In genomic region chr3:10319251-10319650, GRCh38 we compare ENCODE assay signal across 11 cellular contexts. TPM values are rescaled to one million over a fixed set of nuclear protein-coding genes. Genes with fewer than 3 reads are reported as not detected.
DNase-seq lines count a peak whose midpoint lies in the region; ATAC-seq, FAIRE-seq and TF ChIP-seq lines count a peak whose summit lies in the region.
"Had no signal": no experiment of that assay in that cellular context is flagged by ENCODE, and none has a peak within 500 bp of the region (broad histone marks: within the 10 kb centered on the region; RNA-seq: fewer than 3 reads in every experiment).

No MANE protein-coding gene starts in this region.

- H3K27ac ChIP-seq in kidney (ENCODE audit: low read depth in 2 of 2, low read length in 2 of 2), result no peak overlapping the region
- H3K27ac ChIP-seq in suprapubic skin, result no peak overlapping the region
- no peak overlapping the region for H3K27ac ChIP-seq in body of pancreas

- H3K36me3 ChIP-seq in kidney (ENCODE audit: control insufficient read depth in 1 of 2, insufficient read depth in 2 of 2, low read length in 2 of 2) (peaks cover 22 to 32% of the 10 kb centered on the region in 2 donors), suprapubic skin (peaks cover 42% of the 10 kb centered on the region), body of pancreas (replicated peaks in 1 of 2; ENCODE audit: insufficient read depth in 1 of 2, low read depth in 2 of 2) (peaks cover 6 to 20% of the 10 kb centered on the region in 2 donors)

- no peaks in the 10 kb centered on the region for H3K27me3 ChIP-seq in suprapubic skin
- H3K27me3 ChIP-seq in body of pancreas, result no peaks in the 10 kb centered on the region

- H3K4me3 Mint-ChIP-seq in activated CD8-positive, alpha-beta memory T cell treated with anti-CD3 and anti-CD28 coated beads, Interleukin-2, amount 10 ng/mL, durations not matched to agents 7 days and 5 days, result peak overlapping the region; percentile 50
- H3K4me3 Mint-ChIP-seq in activated T-helper 17 cell treated with anti-CD3 and anti-CD28 coated beads, Interleukin-2, amount 50 U/mL, for 72 hours, result peak overlapping the region; percentile 89

- peak overlapping the region; percentile 42 for H3K27ac Mint-ChIP-seq in activated CD8-positive, alpha-beta memory T cell treated with anti-CD3 and anti-CD28 coated beads, Interleukin-2, amount 10 ng/mL, durations not matched to agents 7 days and 5 days
- peak overlapping the region; percentile 88 for H3K27ac Mint-ChIP-seq in activated T-helper 17 cell treated with anti-CD3 and anti-CD28 coated beads, Interleukin-2, amount 50 U/mL, for 72 hours

- no peaks in the 10 kb centered on the region for H3K9me3 Mint-ChIP-seq in activated CD8-positive, alpha-beta memory T cell treated with anti-CD3 and anti-CD28 coated beads, Interleukin-2, amount 10 ng/mL, durations not matched to agents 7 days and 5 days (ENCODE audit: low read depth)
- no peaks in the 10 kb centered on the region for H3K9me3 Mint-ChIP-seq in activated T-helper 17 cell treated with anti-CD3 and anti-CD28 coated beads, Interleukin-2, amount 50 U/mL, for 72 hours

- H3K4me1 ChIP-seq in kidney (ENCODE audit: control insufficient read depth in 1 of 2, insufficient read depth in 1 of 2, low read depth in 1 of 2, low read length in 2 of 2) (peaks cover 3 to 23% of the 10 kb centered on the region in 2 donors), suprapubic skin (peaks cover 33% of the 10 kb centered on the region), body of pancreas (peaks cover 26% of the 10 kb centered on the region)

- no peak for ATAC-seq in activated CD8-positive, alpha-beta memory T cell treated with anti-CD3 and anti-CD28 coated beads, Interleukin-2, amount 10 ng/mL, durations not matched to agents 7 days and 5 days
- ATAC-seq in activated T-helper 17 cell treated with anti-CD3 and anti-CD28 coated beads, Interleukin-2, amount 50 U/mL, for 72 hours (replicated peaks), result no peak
- no peak for ATAC-seq in body of pancreas

- intact Hi-C loops in kidney (cut with DNase I), result no loop called here
- intact Hi-C loops in body of pancreas (cut with DNase I), result no loop called here

- DNase-seq in activated CD8-positive, alpha-beta memory T cell treated with anti-CD3 and anti-CD28 coated beads, Interleukin-2, amount 10 ng/mL, durations not matched to agents 7 days and 5 days, result no peak
- DNase-seq in activated CD8-positive, alpha-beta memory T cell treated with anti-CD3 and anti-CD28 coated beads, Interleukin-2, amount 50 U/mL, for 48 hours, result no peak
- DNase-seq in kidney (no peak), suprapubic skin (ENCODE audit: low spot score in 2 of 2) (peak in 1 of 2 donors; percentile 32), AG08396 (ENCODE audit: low spot score) (no peak), body of pancreas (no peak)
- DNase-seq in central memory CD4-positive, alpha-beta T cell, result no peak
- DNase-seq: AML-193, NCI-H2029 treated with DMSO at 0.1 percent for 48 hours had no signal

- TF ChIP-seq POLR2A in suprapubic skin (IDR thresholded peaks at IDR 0.05) (no peak), body of pancreas (IDR thresholded peaks at IDR 0.05) (no peak)

- peaks cover 6% of the 10 kb centered on the region for H3K36me3 Mint-ChIP-seq in activated CD8-positive, alpha-beta memory T cell treated with anti-CD3 and anti-CD28 coated beads, Interleukin-2, amount 10 ng/mL, durations not matched to agents 7 days and 5 days
- peaks cover 50% of the 10 kb centered on the region for H3K36me3 Mint-ChIP-seq in activated T-helper 17 cell treated with anti-CD3 and anti-CD28 coated beads, Interleukin-2, amount 50 U/mL, for 72 hours (ENCODE audit: low read depth)

- TF ChIP-seq EP300 in suprapubic skin (IDR thresholded peaks at IDR 0.05), result no peak

- peaks cover 24% of the 10 kb centered on the region for H3K4me1 Mint-ChIP-seq in activated CD8-positive, alpha-beta memory T cell treated with anti-CD3 and anti-CD28 coated beads, Interleukin-2, amount 10 ng/mL, durations not matched to agents 7 days and 5 days
- peaks cover 19% of the 10 kb centered on the region for H3K4me1 Mint-ChIP-seq in activated T-helper 17 cell treated with anti-CD3 and anti-CD28 coated beads, Interleukin-2, amount 50 U/mL, for 72 hours

- H3K4me3 ChIP-seq in kidney (ENCODE audit: low read length in 2 of 2) (peak overlapping the region; percentile 49 to 55), suprapubic skin (peak overlapping the region; percentile 81), body of pancreas (no peak overlapping the region)

- 56% methylated on average over 6 of the region's 6 CpGs for WGBS in suprapubic skin
- 35 to 50% methylated on average over 6 of the region's 6 CpGs for WGBS in body of pancreas, 2 donors

- TF ChIP-seq CTCF in kidney (IDR thresholded peaks at IDR 0.05; ENCODE audit: borderline replicate concordance, extremely low read depth, insufficient read depth) (no peak), suprapubic skin (IDR thresholded peaks at IDR 0.05) (no peak), body of pancreas (IDR thresholded peaks at IDR 0.05) (no peak)

- no peaks in the 10 kb centered on the region for H3K9me3 ChIP-seq in kidney (ENCODE audit: control insufficient read depth in 1 of 2, low read length in 2 of 2)
- no peaks in the 10 kb centered on the region for H3K9me3 ChIP-seq in suprapubic skin
- no peaks in the 10 kb centered on the region for H3K9me3 ChIP-seq in body of pancreas

- H3K9ac ChIP-seq in kidney (ENCODE audit: low read length in 2 of 2), result no peak overlapping the region

- no peaks in the 10 kb centered on the region for H3K27me3 Mint-ChIP-seq in activated CD8-positive, alpha-beta memory T cell treated with anti-CD3 and anti-CD28 coated beads, Interleukin-2, amount 10 ng/mL, durations not matched to agents 7 days and 5 days
- H3K27me3 Mint-ChIP-seq in activated T-helper 17 cell treated with anti-CD3 and anti-CD28 coated beads, Interleukin-2, amount 50 U/mL, for 72 hours, result no peaks in the 10 kb centered on the region

- CTCF ChIA-PET in activated CD8-positive, alpha-beta memory T cell treated with anti-CD3 and anti-CD28 coated beads, Interleukin-2, amount 10 ng/mL, durations not matched to agents 7 days and 5 days (lab: Charles Lee), result no interaction called here

- FAIRE-seq in kidney (lab: Jason Lieb, UNC), result no peak

RNA-seq across cellular contexts. Expression of gene SEC13, which starts 1.7 kb away (rescaled TPM):
- 100 to 1,000 TPM in 1 of 2 experiments, 10 to 100 TPM in 1; 87.2 to 101 TPM for total RNA-seq in activated CD8-positive, alpha-beta memory T cell treated with anti-CD3 and anti-CD28 coated beads, Interleukin-2, amount 10 ng/mL, durations not matched to agents 7 days and 5 days
- 100 to 1,000 TPM in 1 of 2 donors, 10 to 100 TPM in 1; 69.5 to 104 TPM for total RNA-seq in activated T-helper 17 cell treated with anti-CD3 and anti-CD28 coated beads, Interleukin-2, amount 50 U/mL, for 72 hours
- total RNA-seq in kidney, result 81.2 TPM
- 136 TPM for polyA plus RNA-seq in kidney (ENCODE audit: insufficient read depth, low read depth, low replicate concordance)
- total RNA-seq in suprapubic skin, result 100 to 1,000 TPM; 104 to 137 (median 118) TPM
- total RNA-seq in body of pancreas, result 100 to 1,000 TPM in 1 of 2 donors, 10 to 100 TPM in 1; 71.6 to 129 TPM

RNA-seq across cellular contexts. Expression of gene GHRL, which starts 26.5 kb away (rescaled TPM):
- total RNA-seq in activated CD8-positive, alpha-beta memory T cell treated with anti-CD3 and anti-CD28 coated beads, Interleukin-2, amount 10 ng/mL, durations not matched to agents 7 days and 5 days, result under 1 TPM in 1 of 2 experiments, not detected in 1; 0.77 TPM
- total RNA-seq in activated T-helper 17 cell treated with anti-CD3 and anti-CD28 coated beads, Interleukin-2, amount 50 U/mL, for 72 hours, result under 1 TPM; 0.34 to 0.58 TPM
- total RNA-seq in kidney (1.2 TPM), suprapubic skin (under 1 TPM in 1 of 4 donors, not detected in 3; 0.80 TPM), body of pancreas (1 to 10 TPM; 3.6 to 4.2 TPM)
- polyA plus RNA-seq in kidney (ENCODE audit: insufficient read depth, low read depth, low replicate concordance), result 0.73 TPM
- total RNA-seq: kidney epithelial cell had no signal

Comparison
In these comparisons a context has a peak if more than half of its experiments do, and no peak if none do; other contexts are left out.
1. H3K4me3 ChIP-seq: peak in kidney (2 of 2) and suprapubic skin (single experiment); none in body of pancreas (0 of 2).